ENCODE assay signal across 8 cellular contexts in genomic region chr20:23257848-23258746, GRCh38.
DNase-seq lines count a peak whose midpoint lies in the region; ATAC-seq, FAIRE-seq and TF ChIP-seq lines count a peak whose summit lies in the region.

No MANE protein-coding gene starts in this region.

- intact Hi-C loops in PC-3 (cut with micrococcal nuclease) = no loop called here
- intact Hi-C loops in sciatic nerve (cut with DNase I) = no loop called here

- H3K27ac ChIP-seq in GM23248 = peak overlapping the region; percentile 79
- no peak overlapping the region for H3K27ac ChIP-seq in PC-3 (ENCODE audit: low read length)
- peak overlapping the region in 1 of 2 donors; percentile 89 for H3K27ac ChIP-seq in small intestine (ENCODE audit: low read depth in 1 of 2, low read length in 1 of 2)

- DNase-seq in GM23248 = peak; percentile 91
- peak; percentile 74 for DNase-seq in PC-3
- peak; percentile 89 for DNase-seq in fibroblast of mammary gland (ENCODE audit: low read depth)
- no peak for DNase-seq in sciatic nerve (ENCODE audit: low spot score)
- DNase-seq in T-helper 9 cell = no peak
- no peak for DNase-seq in stimulated activated CD4-positive, alpha-beta T cell treated with anti-CD3 and anti-CD28 coated beads, Interleukin-1b, Interleukin-23, amount 100 ng/mL, for 48 hours
- DNase-seq in small intestine = no peak
- DNase-seq in central memory CD4-positive, alpha-beta T cell = no peak

- POLR2A ChIA-PET in PC-3 (lab: Charles Lee; ENCODE audit: unreplicated experiment) = no interaction called here

- 55 to 59% methylated on average over 8 of the region's 8 CpGs for WGBS in GM23248 (ENCODE audit: low coverage in 1 of 2, low lambda C conversion rate in 2 of 2, missing lambda C conversion rate in 2 of 2), 2 experiments
- 46 to 63% (median 46%) methylated on average over 8 of the region's 8 CpGs for WGBS in small intestine, 3 donors

- H2AFZ ChIP-seq in GM23248 = peak overlapping the region; percentile 42; the same call in 1 of the 2 replicates
- H2AFZ ChIP-seq in PC-3 (ENCODE audit: low read length) = no peak overlapping the region

- peaks cover 37% of the 10 kb centered on the region for H3F3A ChIP-seq in GM23248 (ENCODE audit: insufficient read depth)
- no peaks in the 10 kb centered on the region for H3F3A ChIP-seq in PC-3 (ENCODE audit: low read length, unreplicated experiment)

- H3K9me2 ChIP-seq in GM23248 (ENCODE audit: insufficient read depth) = no peaks in the 10 kb centered on the region
- H3K9me2 ChIP-seq in PC-3 (replicated peaks; ENCODE audit: low read length) = no peaks in the 10 kb centered on the region

- peaks cover 26% of the 10 kb centered on the region for H3K4me1 ChIP-seq in GM23248 (ENCODE audit: insufficient read depth)
- H3K4me1 ChIP-seq in PC-3 (ENCODE audit: insufficient read depth, low read length) = peaks cover 17% of the 10 kb centered on the region
- H3K4me1 ChIP-seq in small intestine (ENCODE audit: control insufficient read depth in 2 of 2, insufficient read depth in 1 of 2, low read depth in 1 of 2, low read length in 1 of 2) = no peaks in the 10 kb centered on the region

- FAIRE-seq in small intestine (lab: Jason Lieb, UNC) = no peak

- no peaks in the 10 kb centered on the region for H3K9me3 ChIP-seq in GM23248 (ENCODE audit: low read depth)
- no peaks in the 10 kb centered on the region for H3K9me3 ChIP-seq in PC-3 (ENCODE audit: low read length)
- H3K9me3 ChIP-seq in small intestine (ENCODE audit: control insufficient read depth, low read depth) = no peaks in the 10 kb centered on the region

- in situ Hi-C loops in GM23248 (cut with MboI) = no loop called here

- H3K4me3 ChIP-seq in GM23248 = no peak overlapping the region
- H3K4me3 ChIP-seq in PC-3 (ENCODE audit: low read length) = no peak overlapping the region
- no peak overlapping the region for H3K4me3 ChIP-seq in fibroblast of mammary gland (ENCODE audit: control insufficient read depth, low read depth, low read length)
- no peak overlapping the region for H3K4me3 ChIP-seq in small intestine (ENCODE audit: low read depth in 1 of 2, low read length in 2 of 2)

- no TSS peak for BruUV-seq in PC-3 (replicated peaks; lab: Mats Ljungman, UMichigan)

- ATAC-seq in PC-3 = peak; percentile 49; the same call in 1 of the 2 replicates
- ATAC-seq in sciatic nerve = peak; percentile 53

- no peaks in the 10 kb centered on the region for H3K36me3 ChIP-seq in GM23248 (ENCODE audit: low read depth)
- no peaks in the 10 kb centered on the region for H3K36me3 ChIP-seq in PC-3 (ENCODE audit: low read depth, low read length)
- H3K36me3 ChIP-seq in small intestine (ENCODE audit: control insufficient read depth in 2 of 2, insufficient read depth in 2 of 2, low read length in 2 of 2) = no peaks in the 10 kb centered on the region

- CTCF ChIA-PET in PC-3 (lab: Charles Lee) = no interaction called here

- H3K79me2 ChIP-seq in GM23248 (ENCODE audit: insufficient read depth) (no peaks in the 10 kb centered on the region), PC-3 (ENCODE audit: low read length) (no peaks in the 10 kb centered on the region)

- H4K20me1 ChIP-seq in GM23248 (ENCODE audit: insufficient read depth) (no peaks in the 10 kb centered on the region), PC-3 (ENCODE audit: low read length) (no peaks in the 10 kb centered on the region)

- H3K9ac ChIP-seq in GM23248 (peak overlapping the region; percentile 51), PC-3 (ENCODE audit: low read length) (no peak overlapping the region)

- H3K27me3 ChIP-seq in GM23248 (replicated peaks; ENCODE audit: insufficient read depth) (no peaks in the 10 kb centered on the region), PC-3 (ENCODE audit: low read length) (peaks cover 30% of the 10 kb centered on the region), small intestine (ENCODE audit: control insufficient read depth in 2 of 2, insufficient read depth in 2 of 2, low read length in 2 of 2) (peaks cover 0 to 3% of the 10 kb centered on the region in 2 donors)

- H3K4me2 ChIP-seq in GM23248 (ENCODE audit: unreplicated experiment) (peak overlapping the region; percentile 67), PC-3 (ENCODE audit: low read length) (peak overlapping the region; percentile 28)

- TF ChIP-seq CTCF in PC-3 (conservative IDR thresholded peaks at IDR 0.05; ENCODE audit: low read depth, low read length) (no peak), fibroblast of mammary gland (conservative IDR thresholded peaks at IDR 0.05; ENCODE audit: control insufficient read depth, insufficient read depth, low read depth, low read length) (no peak)

Comparison
In these comparisons a context has a peak if more than half of its experiments do, and no peak if none do; other contexts are left out.
1. DNase-seq: peak in GM23248 (single experiment), PC-3 (single experiment) and fibroblast of mammary gland (single experiment); none in sciatic nerve (single experiment), T-helper 9 cell (single experiment), stimulated activated CD4-positive, alpha-beta T cell treated with anti-CD3 and anti-CD28 coated beads, Interleukin-1b, Interleukin-23, amount 100 ng/mL, for 48 hours (single experiment), small intestine (single experiment) and central memory CD4-positive, alpha-beta T cell (single experiment).